ENCODE assay signal across 10 cellular contexts in the genomic region with DNA sequence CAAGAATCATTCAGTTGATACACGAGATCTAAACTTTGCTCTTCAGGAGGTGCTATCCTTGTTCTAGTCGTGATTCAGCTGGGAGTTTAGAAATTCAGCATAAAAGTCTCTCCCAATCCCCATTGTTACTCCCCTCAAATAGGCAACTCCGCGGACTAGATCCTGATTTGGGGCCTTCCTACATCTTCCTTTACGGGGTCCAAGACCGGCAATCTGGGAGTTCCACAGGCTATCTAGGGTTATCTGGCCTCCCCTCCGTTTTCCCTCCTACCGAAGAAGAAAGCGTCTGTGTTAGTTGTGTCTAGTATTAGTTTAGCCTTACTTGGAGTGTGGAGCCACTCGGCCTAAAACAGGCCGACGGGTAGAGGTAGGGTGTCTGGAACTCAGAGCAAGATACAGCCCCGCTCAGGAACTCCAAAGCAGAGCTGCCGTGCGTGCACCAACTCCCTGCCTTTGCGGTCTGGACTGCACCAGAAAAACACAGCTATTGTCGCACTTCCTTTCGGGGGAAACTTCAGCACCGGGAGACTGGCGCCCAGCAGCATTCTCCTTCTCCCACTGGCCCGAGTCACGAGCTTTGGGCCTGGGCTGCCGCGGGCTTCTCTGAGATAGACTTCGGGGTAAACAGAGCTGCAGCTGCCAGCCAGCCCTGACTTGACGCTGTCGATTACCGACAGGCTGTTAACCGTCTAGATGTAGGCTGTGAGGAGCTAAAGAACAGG. TPM values are rescaled to one million over a fixed set of nuclear protein-coding genes. Genes with fewer than 3 reads are reported as not detected.
DNase-seq lines count a peak whose midpoint lies in the region; ATAC-seq, FAIRE-seq and TF ChIP-seq lines count a peak whose summit lies in the region.
"Had no signal": no experiment of that assay in that cellular context is flagged by ENCODE, and none has a peak within 500 bp of the region (broad histone marks: within the 10 kb centered on the region; RNA-seq: fewer than 3 reads in every experiment).

No MANE protein-coding gene starts in this region.

- no peak for TF ChIP-seq CTCF in sigmoid colon (IDR thresholded peaks at IDR 0.05)

- H3K4me3 Mint-ChIP-seq in activated CD4-positive, alpha-beta T cell treated with anti-CD3 and anti-CD28 coated beads, Interleukin-2, amount 10 ng/mL, durations not matched to agents 24 days and 14 days: peak overlapping the region; percentile 13
- peak overlapping the region; percentile 22 for H3K4me3 Mint-ChIP-seq in activated CD8-positive, alpha-beta T cell treated with anti-CD3 and anti-CD28 coated beads, Interleukin-2, amount 10 ng/mL, durations not matched to agents 7 days and 5 days

- H3K27me3 Mint-ChIP-seq in activated CD4-positive, alpha-beta T cell treated with anti-CD3 and anti-CD28 coated beads, Interleukin-2, amount 10 ng/mL, durations not matched to agents 24 days and 14 days: peaks cover 75% of the 10 kb centered on the region
- H3K27me3 Mint-ChIP-seq in activated CD8-positive, alpha-beta T cell treated with anti-CD3 and anti-CD28 coated beads, Interleukin-2, amount 10 ng/mL, durations not matched to agents 7 days and 5 days (ENCODE audit: low read depth): peaks cover 72% of the 10 kb centered on the region

- H3K36me3 ChIP-seq in iPS-18a (ENCODE audit: control insufficient read depth, low read depth, low read length) (no peaks in the 10 kb centered on the region), sigmoid colon (no peaks in the 10 kb centered on the region)

- peak; percentile 66 for DNase-seq in activated CD4-positive, alpha-beta T cell treated with anti-CD3 and anti-CD28 coated beads, Interleukin-2, amount 10 ng/mL, durations not matched to agents 24 days and 14 days
- no peak for DNase-seq in activated CD4-positive, alpha-beta T cell treated with anti-CD3 and anti-CD28 coated beads, Interleukin-2, amount 50 U/mL, for 4 hours
- no peak for DNase-seq in activated CD8-positive, alpha-beta T cell treated with anti-CD3 and anti-CD28 coated beads, Interleukin-2, amount 10 ng/mL, durations not matched to agents 7 days and 5 days
- DNase-seq in sigmoid colon: no peak
- DNase-seq in NCI-H748 (lab: John Stamatoyannopoulos, UW; ENCODE audit: unreplicated experiment): no peak
- no peak for DNase-seq in GM12892 (ENCODE audit: insufficient read length)
- DNase-seq: glutamatergic neuron, NCI-H1092 had no signal

- no peak overlapping the region for H3K9ac ChIP-seq in iPS-18a (ENCODE audit: low read length)

- H3K27ac ChIP-seq in iPS-18a (ENCODE audit: low read length) (no peak overlapping the region), sigmoid colon (no peak overlapping the region)

- peaks cover 79% of the 10 kb centered on the region for H3K27me3 ChIP-seq in iPS-18a (ENCODE audit: control insufficient read depth, insufficient read depth, low read length)
- H3K27me3 ChIP-seq in sigmoid colon: peaks cover 50 to 82% (median 66%) of the 10 kb centered on the region in 3 donors

- H3K27ac Mint-ChIP-seq in activated CD4-positive, alpha-beta T cell treated with anti-CD3 and anti-CD28 coated beads, Interleukin-2, amount 10 ng/mL, durations not matched to agents 24 days and 14 days: peak overlapping the region; percentile 64
- H3K27ac Mint-ChIP-seq in activated CD8-positive, alpha-beta T cell treated with anti-CD3 and anti-CD28 coated beads, Interleukin-2, amount 10 ng/mL, durations not matched to agents 7 days and 5 days: peak overlapping the region; percentile 39

- ATAC-seq in activated CD8-positive, alpha-beta T cell treated with anti-CD3 and anti-CD28 coated beads, Interleukin-2, amount 10 ng/mL, durations not matched to agents 7 days and 5 days: no peak
- no peak for ATAC-seq in GM21367 (IDR thresholded peaks at IDR 0.05; ENCODE audit: unreplicated experiment)

- FAIRE-seq in GM12892 (lab: Jason Lieb, UNC): no peak

- H3K4me1 ChIP-seq in iPS-18a (ENCODE audit: control insufficient read depth, low read depth, low read length) (peaks cover 46% of the 10 kb centered on the region), sigmoid colon (peaks cover 0 to 49% (median 42%) of the 10 kb centered on the region in 4 donors)

- H3K9me3 Mint-ChIP-seq in activated CD4-positive, alpha-beta T cell treated with anti-CD3 and anti-CD28 coated beads, Interleukin-2, amount 10 ng/mL, durations not matched to agents 24 days and 14 days: peaks cover 19% of the 10 kb centered on the region
- no peaks in the 10 kb centered on the region for H3K9me3 Mint-ChIP-seq in activated CD8-positive, alpha-beta T cell treated with anti-CD3 and anti-CD28 coated beads, Interleukin-2, amount 10 ng/mL, durations not matched to agents 7 days and 5 days (ENCODE audit: insufficient read depth)

- POLR2A ChIA-PET in activated CD8-positive, alpha-beta T cell treated with anti-CD3 and anti-CD28 coated beads, Interleukin-2, amount 10 ng/mL, durations not matched to agents 7 days and 5 days (lab: Charles Lee): no interaction called here

- H3K9me3 ChIP-seq in iPS-18a (ENCODE audit: control insufficient read depth, low read depth, low read length) (no peaks in the 10 kb centered on the region), sigmoid colon (no peaks in the 10 kb centered on the region)

- 6 to 7% methylated on average over 29 of the region's 29 CpGs for WGBS in sigmoid colon, 2 donors

- H3K36me3 Mint-ChIP-seq in activated CD4-positive, alpha-beta T cell treated with anti-CD3 and anti-CD28 coated beads, Interleukin-2, amount 10 ng/mL, durations not matched to agents 24 days and 14 days (ENCODE audit: low read depth): no peaks in the 10 kb centered on the region
- peaks cover 7% of the 10 kb centered on the region for H3K36me3 Mint-ChIP-seq in activated CD8-positive, alpha-beta T cell treated with anti-CD3 and anti-CD28 coated beads, Interleukin-2, amount 10 ng/mL, durations not matched to agents 7 days and 5 days (ENCODE audit: low read depth)

- TF ChIP-seq EP300 in sigmoid colon (IDR thresholded peaks at IDR 0.05): no peak

- CTCF ChIA-PET in activated CD8-positive, alpha-beta T cell treated with anti-CD3 and anti-CD28 coated beads, Interleukin-2, amount 10 ng/mL, durations not matched to agents 7 days and 5 days (lab: Charles Lee): interaction anchor here (1.0 to 3.0 kb wide), 6 partner anchors 23 to 1109 kb away, joined by 3 to 34 read pairs (median 10); no protein-coding TSS in a partner anchor

- H3K4me3 ChIP-seq in iPS-18a (ENCODE audit: low read length) (peak overlapping the region; percentile 2), sigmoid colon (peak overlapping the region in 3 of 4 donors; percentile 9 to 48 (median 38))

- intact Hi-C loops in activated CD4-positive, alpha-beta T cell treated with anti-CD3 and anti-CD28 coated beads, Interleukin-2, amount 10 ng/mL, durations not matched to agents 24 days and 14 days (cut with micrococcal nuclease): loop anchor here (1.0 to 10.0 kb wide), 4 partner anchors 20 to 1589 kb away; a partner anchor contains a TSS
- intact Hi-C loops in sigmoid colon (cut with DNase I): loop anchor here (10.0 kb wide), 1 partner anchor 611 kb away; no protein-coding TSS in a partner anchor

- H3K4me1 Mint-ChIP-seq in activated CD4-positive, alpha-beta T cell treated with anti-CD3 and anti-CD28 coated beads, Interleukin-2, amount 10 ng/mL, durations not matched to agents 24 days and 14 days: peaks cover 19% of the 10 kb centered on the region
- H3K4me1 Mint-ChIP-seq in activated CD8-positive, alpha-beta T cell treated with anti-CD3 and anti-CD28 coated beads, Interleukin-2, amount 10 ng/mL, durations not matched to agents 7 days and 5 days (ENCODE audit: low read depth): peaks cover 43% of the 10 kb centered on the region

- no peak for TF ChIP-seq POLR2A in sigmoid colon (IDR thresholded peaks at IDR 0.05)
- no peak for TF ChIP-seq POLR2A in GM12892 (IDR thresholded peaks at IDR 0.05; ENCODE audit: low read depth, low read length)

RNA-seq across cellular contexts. Expression of a gene that starts 1.5 kb away (rescaled TPM):
- not detected in 2 replicates for total RNA-seq in activated CD4-positive, alpha-beta T cell treated with anti-CD3 and anti-CD28 coated beads, Interleukin-2, amount 10 ng/mL, durations not matched to agents 24 days and 14 days
- total RNA-seq in activated CD8-positive, alpha-beta T cell treated with anti-CD3 and anti-CD28 coated beads, Interleukin-2, amount 10 ng/mL, durations not matched to agents 7 days and 5 days: not detected
- total RNA-seq in sigmoid colon: under 1 TPM in 2 of 4 donors, not detected in 2; 0.41 to 0.71 TPM
- polyA plus RNA-seq in sigmoid colon: under 1 TPM in 1 of 3 donors, not detected in 2; 0.10 TPM
- not detected for polyA plus RNA-seq in GM12892 (2012; ENCODE audit: missing spikeins)

RNA-seq across cellular contexts. Expression of a gene that starts 20.8 kb away (rescaled TPM):
- not detected in 2 replicates for total RNA-seq in activated CD4-positive, alpha-beta T cell treated with anti-CD3 and anti-CD28 coated beads, Interleukin-2, amount 10 ng/mL, durations not matched to agents 24 days and 14 days
- not detected for total RNA-seq in activated CD8-positive, alpha-beta T cell treated with anti-CD3 and anti-CD28 coated beads, Interleukin-2, amount 10 ng/mL, durations not matched to agents 7 days and 5 days
- under 1 TPM in 2 of 4 donors, not detected in 2; 0.14 to 0.16 TPM for total RNA-seq in sigmoid colon
- under 1 TPM in 1 of 3 donors, not detected in 2; 0.09 TPM for polyA plus RNA-seq in sigmoid colon
- polyA plus RNA-seq in GM12892 (2012; ENCODE audit: missing spikeins): not detected
